Comparison of ENCODE assay signal across 28 cellular contexts in genomic region chr11:66937334-66937733, GRCh38. TPM values are rescaled to one million over a fixed set of nuclear protein-coding genes. Genes with fewer than 3 reads are reported as not detected.
DNase-seq lines count a peak whose midpoint lies in the region; ATAC-seq, FAIRE-seq and TF ChIP-seq lines count a peak whose summit lies in the region.
"Had no signal": no experiment of that assay in that cellular context is flagged by ENCODE, and none has a peak within 500 bp of the region (broad histone marks: within the 10 kb centered on the region; RNA-seq: fewer than 3 reads in every experiment).

No MANE protein-coding gene starts in this region.

- TF ChIP-seq POLR2A in breast epithelium (IDR thresholded peaks at IDR 0.05) (no peak), K562 (conservative IDR thresholded peaks at IDR 0.05) (no peak)

- no peaks in the 10 kb centered on the region for H4K20me1 ChIP-seq in K562 (replicated peaks; ENCODE audit: control insufficient read depth, insufficient read depth, low read length)
- H4K20me1 ChIP-seq: BLaER1 treated with 17β-estradiol and CSF1 and Interleukin-3, amounts not matched to agents 10 nM and 100 nM had no signal

- H3K4me3 ChIP-seq in breast epithelium (no peak overlapping the region), K562 (no peak overlapping the region)
- H3K4me3 ChIP-seq: BLaER1 treated with 17β-estradiol and CSF1 and Interleukin-3, amounts not matched to agents 10 nM and 100 nM; GM12878; GM23248 had no signal

- no peak overlapping the region for H3K9ac ChIP-seq in K562 (ENCODE audit: insufficient read depth in 1 of 2, low read depth in 2 of 2, low read length in 2 of 2)
- H3K9ac ChIP-seq: BLaER1 treated with 17β-estradiol and CSF1 and Interleukin-3, amounts not matched to agents 10 nM and 100 nM; GM23248 had no signal

- no peak overlapping the region for H3K27ac ChIP-seq in breast epithelium
- H3K27ac ChIP-seq in K562 (ENCODE audit: extremely low read depth, low read depth, low read length), result no peak overlapping the region
- H3K27ac ChIP-seq: 22Rv1; BLaER1 treated with 17β-estradiol and CSF1 and Interleukin-3, amounts not matched to agents 10 nM and 100 nM; GM23248 had no signal

- H3K27me3 ChIP-seq in breast epithelium, result no peaks in the 10 kb centered on the region
- no peaks in the 10 kb centered on the region for H3K27me3 ChIP-seq in K562 (ENCODE audit: control insufficient read depth in 2 of 2, insufficient read depth in 2 of 2, low read length in 2 of 2)
- H3K27me3 ChIP-seq: BE2C; BLaER1 treated with 17β-estradiol and CSF1 and Interleukin-3, amounts not matched to agents 10 nM and 100 nM had no signal

- no peaks in the 10 kb centered on the region for H3K9me1 ChIP-seq in K562 (ENCODE audit: control insufficient read depth, insufficient read depth, low read length)

- TF ChIP-seq EP300 in K562 (IDR thresholded peaks at IDR 0.05; ENCODE audit: low read length), result no peak

- H3K79me2 ChIP-seq in K562 (ENCODE audit: control insufficient read depth, insufficient read depth, low read length), result no peaks in the 10 kb centered on the region; the same call in 2 of the 3 replicates

- POLR2A ChIA-PET in MCF 10A (lab: Yijun Ruan, JAX) (interaction anchor here (0.7 to 6.3 kb wide), 12 partner anchors 12 to 118 kb away, joined by 3 to 74 read pairs (median 21); partner anchors contain the start of genes PC and RHOD), K562 (lab: Yijun Ruan, JAX) (interaction anchor here (0.7 kb wide), 3 partner anchors 22 to 39 kb away, joined by 3 to 4 read pairs (median 3); no protein-coding TSS in a partner anchor)

- H3K27me3 Mint-ChIP-seq in MCF 10A (ENCODE audit: insufficient read depth, unreplicated experiment) (no peaks in the 10 kb centered on the region), osteocyte (ENCODE audit: unreplicated experiment) (no peaks in the 10 kb centered on the region)
- H3K27me3 Mint-ChIP-seq: CD4-positive, alpha-beta T cell had no signal

- H3K4me1 Mint-ChIP-seq in MCF 10A (ENCODE audit: insufficient read depth, unreplicated experiment) (peaks cover 45% of the 10 kb centered on the region), osteocyte (ENCODE audit: unreplicated experiment) (peaks cover 48% of the 10 kb centered on the region)
- H3K4me1 Mint-ChIP-seq: CD8-positive, alpha-beta memory T cell had no signal

- peak overlapping the region; percentile 82 for H3K27ac Mint-ChIP-seq in MCF 10A (ENCODE audit: low read depth, unreplicated experiment)
- peak overlapping the region; percentile 48 for H3K27ac Mint-ChIP-seq in osteocyte (ENCODE audit: unreplicated experiment)
- H3K27ac Mint-ChIP-seq: CD4-positive, alpha-beta T cell; CD8-positive, alpha-beta memory T cell had no signal

- H3K36me3 Mint-ChIP-seq in MCF 10A (ENCODE audit: insufficient read depth, unreplicated experiment) (peaks cover 23% of the 10 kb centered on the region), osteocyte (ENCODE audit: unreplicated experiment) (peaks cover under 1% of the 10 kb centered on the region)

- H3K4me3 Mint-ChIP-seq in MCF 10A (ENCODE audit: unreplicated experiment), result no peak overlapping the region
- no peak overlapping the region for H3K4me3 Mint-ChIP-seq in osteocyte (ENCODE audit: unreplicated experiment)
- H3K4me3 Mint-ChIP-seq: CD14-positive monocyte; CD4-positive, alpha-beta T cell; CD8-positive, alpha-beta memory T cell had no signal

- H3K36me3 ChIP-seq in breast epithelium (no peaks in the 10 kb centered on the region), K562 (ENCODE audit: control insufficient read depth, insufficient read depth, low read length) (peaks cover under 1% of the 10 kb centered on the region; the same call in 2 of the 3 replicates)
- H3K36me3 ChIP-seq: BE2C had no signal

- DNase-seq in MCF 10A (ENCODE audit: unreplicated experiment), result no peak
- DNase-seq in breast epithelium (ENCODE audit: low spot score in 2 of 2), result no peak
- peak; percentile 30 for DNase-seq in HuH-7 (ENCODE audit: low spot score)
- no peak for DNase-seq in K562 (ENCODE audit: extremely low read depth in 1 of 4, low spot score in 3 of 4)
- DNase-seq in osteocyte (ENCODE audit: extremely low spot score, unreplicated experiment), result no peak
- no peak for DNase-seq in NCI-H345 (lab: John Stamatoyannopoulos, UW)
- no peak for DNase-seq in NCI-H1105 treated with DMSO at 0.1 percent for 48 hours (lab: John Stamatoyannopoulos, UW)
- DNase-seq: ACHN; AML-193; BE2C; CD4-positive, alpha-beta T cell; CD8-positive, alpha-beta memory T cell; DMS 273 treated with DMSO at 0.1 percent for 48 hours; DMS79; EL; GDM1; GM23248; H7; HCEC 1CT had no signal

- H2AFZ ChIP-seq in K562 (ENCODE audit: low read depth, low read length), result no peak overlapping the region
- H2AFZ ChIP-seq: GM23248 had no signal

- no peak overlapping the region for H3K4me2 ChIP-seq in K562 (ENCODE audit: insufficient read depth, low read length)
- H3K4me2 ChIP-seq: BLaER1 treated with 17β-estradiol and CSF1 and Interleukin-3, amounts not matched to agents 10 nM and 100 nM had no signal

- FAIRE-seq in K562 (lab: Jason Lieb, UNC), result no peak
- FAIRE-seq: A204.1, D721Med, GM12878, GM19239, H1 had no signal

- WGBS in K562 (ENCODE audit: insufficient coverage, low coverage, missing lambda C conversion rate), result 82% methylated on average over 1 of the region's 1 CpG

- TF ChIP-seq RAD21 in K562 (CRISPR knock-in tag; conservative IDR thresholded peaks at IDR 0.05 in 1 of 2, IDR thresholded peaks at IDR 0.05 in 1 of 2), result no peak

- BruUV-seq in MCF 10A (replicated peaks; lab: Mats Ljungman, UMichigan) (no TSS peak), K562 (replicated peaks; lab: Mats Ljungman, UMichigan) (no TSS peak)

- H3K4me1 ChIP-seq in breast epithelium (no peaks in the 10 kb centered on the region), K562 (replicated peaks in 1 of 2; ENCODE audit: control insufficient read depth in 2 of 2, insufficient read depth in 2 of 2, low read length in 2 of 2) (peaks cover 18 to 45% of the 10 kb centered on the region in 2 experiments; a peak in 4 of 5 replicates)

- H3K9me3 ChIP-seq in breast epithelium, result no peaks in the 10 kb centered on the region
- no peaks in the 10 kb centered on the region for H3K9me3 ChIP-seq in K562 (replicated peaks; ENCODE audit: control insufficient read depth, insufficient read depth, low read depth, low read length)
- H3K9me3 ChIP-seq: BE2C; BLaER1 treated with 17β-estradiol and CSF1 and Interleukin-3, amounts not matched to agents 10 nM and 100 nM had no signal

- in situ Hi-C loops in K562 (cut with MboI), result no loop called here

- TF ChIP-seq CTCF in MCF 10A (IDR thresholded peaks at IDR 0.05; ENCODE audit: unreplicated experiment), result no peak
- no peak for TF ChIP-seq CTCF in breast epithelium (IDR thresholded peaks at IDR 0.05)
- TF ChIP-seq CTCF in K562 (IDR thresholded peaks at IDR 0.05 in 2 of 3, conservative IDR thresholded peaks at IDR 0.05 in 1 of 3; ENCODE audit: insufficient read depth in 2 of 3, low read depth in 1 of 3, low read length in 3 of 3), result no peak
- TF ChIP-seq CTCF in osteocyte (IDR thresholded peaks at IDR 0.05), result no peak

- ATAC-seq in K562 (no peak), HG02610 (IDR thresholded peaks at IDR 0.05; ENCODE audit: unreplicated experiment) (no peak)
- ATAC-seq: GM12878 had no signal

- H3K9me3 Mint-ChIP-seq in MCF 10A (ENCODE audit: unreplicated experiment), result no peaks in the 10 kb centered on the region
- peaks cover 4% of the 10 kb centered on the region for H3K9me3 Mint-ChIP-seq in osteocyte (ENCODE audit: unreplicated experiment)
- H3K9me3 Mint-ChIP-seq: CD14-positive monocyte; CD4-positive, alpha-beta T cell; CD8-positive, alpha-beta memory T cell had no signal

- CTCF ChIA-PET in MCF 10A (lab: Yijun Ruan, JAX), result interaction anchor here (0.6 to 1.2 kb wide), 3 partner anchors 22 to 1362 kb away, joined by 3 to 7 read pairs (median 3); no protein-coding TSS in a partner anchor
- CTCF ChIA-PET in K562 (lab: Yijun Ruan, JAX; ENCODE audit: low intra/inter-chr PET ratio), result no interaction called here

- intact Hi-C loops in MCF 10A (cut with micrococcal nuclease) (no loop called here), breast epithelium (cut with DNase I; ENCODE audit: low total_unique reads) (no loop called here), K562 (cut with micrococcal nuclease) (no loop called here)

RNA-seq across cellular contexts. Expression of gene PC, which starts 20.8 kb away (rescaled TPM):
- total RNA-seq in MCF 10A (2022) (27.0 and 37.7 TPM in 2 replicates), breast epithelium (100 to 1,000 TPM in 1 of 3 donors, 10 to 100 TPM in 2; 35.4 to 137 (median 50.2) TPM), K562 (2014; rRNA removed) (11.1 and 22.7 TPM in 2 replicates), K562 (2014; rRNA removed; fragmentation: Illumina TruSeq; extraction: Trizol) (4.4 and 8.4 TPM in 2 replicates), K562 (2015; rRNA removed; fragmentation: Illumina TruSeq; extraction: Trizol) (8.7 and 9.9 TPM in 2 replicates), K562 (2021) (38.0 and 38.4 TPM in 2 replicates), osteocyte (41.7 and 49.1 TPM in 2 replicates)
- 53.4 and 88.6 TPM in 2 replicates for total RNA-seq in K562 (2011; cell fraction: chromatin; rRNA removed; ENCODE audit: low replicate concordance)
- 47.2 and 61.2 TPM in 2 replicates for total RNA-seq in K562 (2011; cell fraction: nucleolus; rRNA removed)
- 25.8 and 29.3 TPM in 2 replicates for total RNA-seq in K562 (2011; cell fraction: nucleoplasm; rRNA removed)
- polyA plus RNA-seq in K562 (2011; rRNA removed) (6.1 and 11.2 TPM in 2 replicates), K562 (2014; fragmentation: Illumina TruSeq; extraction: Trizol) (13.7 and 20.7 TPM in 2 replicates), K562 (2014; fragmentation: Nextera tagmentation; extraction: Ambion mirVana) (under 1 TPM; 0.94 to 0.97 TPM), K562 (2014; rRNA removed) (10.4 and 26.1 TPM in 2 replicates)
- polyA plus RNA-seq in K562 (2011; cell fraction: cytosol; rRNA removed), result 5.8 and 9.3 TPM in 2 replicates
- polyA plus RNA-seq in K562 (2011; cell fraction: nucleus; rRNA removed), result 43.6 and 55.7 TPM in 2 replicates
- polyA plus RNA-seq in K562 (2012), result 21.3 and 21.6 TPM in 2 replicates
- 6.5 and 7.7 TPM in 2 replicates for polyA minus RNA-seq in K562 (2011; rRNA and poly(A)+ RNA removed)
- 10.8 and 16.8 TPM in 2 replicates for polyA minus RNA-seq in K562 (2011; cell fraction: cytosol; rRNA and poly(A)+ RNA removed)
- 13.3 and 13.7 TPM in 2 replicates for polyA minus RNA-seq in K562 (2011; cell fraction: nucleus; rRNA and poly(A)+ RNA removed)

RNA-seq across cellular contexts. Expression of gene C11orf86, which starts 37.8 kb away (rescaled TPM):
- total RNA-seq in MCF 10A (2022) (not detected in 2 replicates), breast epithelium (not detected), K562 (2014; rRNA removed) (not detected in 2 replicates), K562 (2014; rRNA removed; fragmentation: Illumina TruSeq; extraction: Trizol) (not detected in 2 replicates), K562 (2015; rRNA removed; fragmentation: Illumina TruSeq; extraction: Trizol) (not detected in 2 replicates), K562 (2021) (not detected in 2 replicates), osteocyte (not detected in 2 replicates)
- total RNA-seq in K562 (2011; cell fraction: chromatin; rRNA removed; ENCODE audit: low replicate concordance), result not detected in 2 replicates
- not detected in 2 replicates for total RNA-seq in K562 (2011; cell fraction: nucleolus; rRNA removed)
- total RNA-seq in K562 (2011; cell fraction: nucleoplasm; rRNA removed), result not detected in 2 replicates
- polyA plus RNA-seq in K562 (2011; rRNA removed) (not detected in 2 replicates), K562 (2014; fragmentation: Illumina TruSeq; extraction: Trizol) (not detected in 2 replicates), K562 (2014; fragmentation: Nextera tagmentation; extraction: Ambion mirVana) (not detected), K562 (2014; rRNA removed) (not detected in 2 replicates)
- polyA plus RNA-seq in K562 (2011; cell fraction: cytosol; rRNA removed), result not detected in 2 replicates
- polyA plus RNA-seq in K562 (2011; cell fraction: nucleus; rRNA removed), result not detected in 2 replicates
- not detected in 2 replicates for polyA plus RNA-seq in K562 (2012)
- polyA minus RNA-seq in K562 (2011; rRNA and poly(A)+ RNA removed), result not detected in 2 replicates
- polyA minus RNA-seq in K562 (2011; cell fraction: cytosol; rRNA and poly(A)+ RNA removed), result 1.1 TPM in 1 of 2 replicates, not detected in the other
- not detected in 2 replicates for polyA minus RNA-seq in K562 (2011; cell fraction: nucleus; rRNA and poly(A)+ RNA removed)
- total RNA-seq: CD4-positive, alpha-beta T cell; CD8-positive, alpha-beta memory T cell; GM12878; GM23248 had no signal
- polyA plus RNA-seq: CD14-positive monocyte; CD8-positive, alpha-beta memory T cell; GM12878; GM23248 had no signal
